In the genomic region with DNA sequence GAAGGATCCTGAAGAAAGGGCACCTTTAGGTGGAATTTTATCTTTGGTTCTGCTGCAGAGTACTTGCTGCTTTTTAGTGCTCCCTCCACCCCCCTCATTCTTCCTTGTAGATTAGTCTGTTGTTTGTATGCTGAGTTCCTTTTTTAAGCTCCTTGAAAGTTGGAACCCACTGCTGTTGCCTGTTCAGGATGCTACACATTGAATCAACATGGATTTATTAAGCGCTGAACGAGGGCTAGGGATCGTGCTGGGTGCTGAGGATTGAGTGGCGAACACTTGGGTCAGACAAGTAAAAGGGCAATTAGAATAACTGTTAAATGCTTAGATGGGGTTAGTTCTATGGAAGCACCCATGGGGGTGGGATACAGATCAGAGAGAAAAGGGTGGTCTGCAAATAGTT, we compare ENCODE assay signal across 2 cellular contexts.
TF ChIP-seq lines count a peak whose summit lies in the region.

No MANE protein-coding gene starts in this region.

TF ChIP-seq in SK-N-SH, 30 proteins besides CTCF, POLR2A, EP300 and RAD21 (continued from another document):
- TF ChIP-seq, protein P1, sequence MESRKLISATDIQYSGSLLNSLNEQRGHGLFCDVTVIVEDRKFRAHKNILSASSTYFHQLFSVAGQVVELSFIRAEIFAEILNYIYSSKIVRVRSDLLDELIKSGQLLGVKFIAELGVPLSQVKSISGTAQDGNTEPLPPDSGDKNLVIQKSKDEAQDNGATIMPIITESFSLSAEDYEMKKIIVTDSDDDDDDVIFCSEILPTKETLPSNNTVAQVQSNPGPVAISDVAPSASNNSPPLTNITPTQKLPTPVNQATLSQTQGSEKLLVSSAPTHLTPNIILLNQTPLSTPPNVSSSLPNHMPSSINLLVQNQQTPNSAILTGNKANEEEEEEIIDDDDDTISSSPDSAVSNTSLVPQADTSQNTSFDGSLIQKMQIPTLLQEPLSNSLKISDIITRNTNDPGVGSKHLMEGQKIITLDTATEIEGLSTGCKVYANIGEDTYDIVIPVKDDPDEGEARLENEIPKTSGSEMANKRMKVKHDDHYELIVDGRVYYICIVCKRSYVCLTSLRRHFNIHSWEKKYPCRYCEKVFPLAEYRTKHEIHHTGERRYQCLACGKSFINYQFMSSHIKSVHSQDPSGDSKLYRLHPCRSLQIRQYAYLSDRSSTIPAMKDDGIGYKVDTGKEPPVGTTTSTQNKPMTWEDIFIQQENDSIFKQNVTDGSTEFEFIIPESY (IDR thresholded peaks at IDR 0.05; ENCODE audit: borderline replicate concordance, low read depth), result no peak
- TF ChIP-seq FOSL2 (IDR thresholded peaks at IDR 0.05; ENCODE audit: borderline replicate concordance, low read depth) (no peak), NRF1 (IDR thresholded peaks at IDR 0.05; ENCODE audit: low read depth, low read length) (no peak)

TF ChIP-seq in SK-N-SH treated with all-trans-retinoic acid at 6 μM for 48 hours, 23 proteins besides CTCF, POLR2A, EP300 and RAD21 (continued from another document):
- TF ChIP-seq, protein P2, sequence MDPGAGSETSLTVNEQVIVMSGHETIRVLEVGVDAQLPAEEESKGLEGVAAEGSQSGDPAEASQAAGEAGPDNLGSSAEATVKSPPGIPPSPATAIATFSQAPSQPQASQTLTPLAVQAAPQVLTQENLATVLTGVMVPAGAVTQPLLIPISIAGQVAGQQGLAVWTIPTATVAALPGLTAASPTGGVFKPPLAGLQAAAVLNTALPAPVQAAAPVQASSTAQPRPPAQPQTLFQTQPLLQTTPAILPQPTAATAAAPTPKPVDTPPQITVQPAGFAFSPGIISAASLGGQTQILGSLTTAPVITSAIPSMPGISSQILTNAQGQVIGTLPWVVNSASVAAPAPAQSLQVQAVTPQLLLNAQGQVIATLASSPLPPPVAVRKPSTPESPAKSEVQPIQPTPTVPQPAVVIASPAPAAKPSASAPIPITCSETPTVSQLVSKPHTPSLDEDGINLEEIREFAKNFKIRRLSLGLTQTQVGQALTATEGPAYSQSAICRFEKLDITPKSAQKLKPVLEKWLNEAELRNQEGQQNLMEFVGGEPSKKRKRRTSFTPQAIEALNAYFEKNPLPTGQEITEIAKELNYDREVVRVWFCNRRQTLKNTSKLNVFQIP (CRISPR knock-in tag; IDR thresholded peaks at IDR 0.05; ENCODE audit: borderline replicate concordance, low read depth), result no peak
- TF ChIP-seq, protein P3, sequence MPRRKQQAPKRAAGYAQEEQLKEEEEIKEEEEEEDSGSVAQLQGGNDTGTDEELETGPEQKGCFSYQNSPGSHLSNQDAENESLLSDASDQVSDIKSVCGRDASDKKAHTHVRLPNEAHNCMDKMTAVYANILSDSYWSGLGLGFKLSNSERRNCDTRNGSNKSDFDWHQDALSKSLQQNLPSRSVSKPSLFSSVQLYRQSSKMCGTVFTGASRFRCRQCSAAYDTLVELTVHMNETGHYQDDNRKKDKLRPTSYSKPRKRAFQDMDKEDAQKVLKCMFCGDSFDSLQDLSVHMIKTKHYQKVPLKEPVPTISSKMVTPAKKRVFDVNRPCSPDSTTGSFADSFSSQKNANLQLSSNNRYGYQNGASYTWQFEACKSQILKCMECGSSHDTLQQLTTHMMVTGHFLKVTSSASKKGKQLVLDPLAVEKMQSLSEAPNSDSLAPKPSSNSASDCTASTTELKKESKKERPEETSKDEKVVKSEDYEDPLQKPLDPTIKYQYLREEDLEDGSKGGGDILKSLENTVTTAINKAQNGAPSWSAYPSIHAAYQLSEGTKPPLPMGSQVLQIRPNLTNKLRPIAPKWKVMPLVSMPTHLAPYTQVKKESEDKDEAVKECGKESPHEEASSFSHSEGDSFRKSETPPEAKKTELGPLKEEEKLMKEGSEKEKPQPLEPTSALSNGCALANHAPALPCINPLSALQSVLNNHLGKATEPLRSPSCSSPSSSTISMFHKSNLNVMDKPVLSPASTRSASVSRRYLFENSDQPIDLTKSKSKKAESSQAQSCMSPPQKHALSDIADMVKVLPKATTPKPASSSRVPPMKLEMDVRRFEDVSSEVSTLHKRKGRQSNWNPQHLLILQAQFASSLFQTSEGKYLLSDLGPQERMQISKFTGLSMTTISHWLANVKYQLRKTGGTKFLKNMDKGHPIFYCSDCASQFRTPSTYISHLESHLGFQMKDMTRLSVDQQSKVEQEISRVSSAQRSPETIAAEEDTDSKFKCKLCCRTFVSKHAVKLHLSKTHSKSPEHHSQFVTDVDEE (CRISPR knock-in tag; IDR thresholded peaks at IDR 0.05), result no peak
- no peak for TF ChIP-seq ISL1 (CRISPR knock-in tag; IDR thresholded peaks at IDR 0.05)
- TF ChIP-seq PATZ1 (CRISPR knock-in tag; IDR thresholded peaks at IDR 0.05; ENCODE audit: borderline replicate concordance), result no peak
